ENCODE assay signal across 13 cellular contexts in genomic region chr4:149344436-149344835, GRCh38.
DNase-seq lines count a peak whose midpoint lies in the region; FAIRE-seq and TF ChIP-seq lines count a peak whose summit lies in the region.
"Had no signal": no experiment of that assay in that cellular context is flagged by ENCODE, and none has a peak within 500 bp of the region (broad histone marks: within the 10 kb centered on the region; RNA-seq: fewer than 3 reads in every experiment).

No MANE protein-coding gene starts in this region.

- CTCF ChIA-PET in BJ (lab: Yijun Ruan, JAX): no interaction called here

- no peak for FAIRE-seq in H54 (lab: Jason Lieb, UNC)
- FAIRE-seq: kidney had no signal

- H3K4me3 ChIP-seq in BJ (ENCODE audit: low read depth, low read length): no peak overlapping the region
- H3K4me3 ChIP-seq in choroid plexus epithelial cell (ENCODE audit: low read depth, low read length): no peak overlapping the region

- POLR2A ChIA-PET in BJ (lab: Charles Lee): no interaction called here

- no peaks in the 10 kb centered on the region for H3K27me3 ChIP-seq in BJ (ENCODE audit: control insufficient read depth, insufficient read depth, low read length)
- H3K27me3 ChIP-seq: BE2C had no signal

- no peak for TF ChIP-seq CTCF in BJ (IDR thresholded peaks at IDR 0.05; ENCODE audit: insufficient read depth, low read depth, low read length)
- TF ChIP-seq CTCF in choroid plexus epithelial cell (conservative IDR thresholded peaks at IDR 0.05; ENCODE audit: low read depth, low read length): no peak
- TF ChIP-seq CTCF in GM13977 (IDR thresholded peaks at IDR 0.05; ENCODE audit: extremely low read depth, insufficient read depth, missing control alignments): no peak

- no peaks in the 10 kb centered on the region for H3K36me3 ChIP-seq in BJ (ENCODE audit: control insufficient read depth, insufficient read depth, low read length)
- H3K36me3 ChIP-seq: BE2C had no signal

- intact Hi-C loops in cardiac septum (cut with DNase I): no loop called here

- DNase-seq in BJ (ENCODE audit: low read depth) (peak; percentile 5), M059J (ENCODE audit: low read depth) (peak; percentile 46), choroid plexus epithelial cell (ENCODE audit: low read depth) (peak; percentile 68), lung microvascular endothelial cell (ENCODE audit: low read depth in 2 of 2) (peak; percentile 6 to 49), H54 (ENCODE audit: insufficient read length, low spot score) (no peak), cardiac septum (ENCODE audit: low spot score) (no peak), GM13977 (ENCODE audit: low spot score) (no peak)
- DNase-seq in effector CD8-positive, alpha-beta T cell (lab: John Stamatoyannopoulos, UW): no peak
- DNase-seq: activated CD4-positive, alpha-beta T cell treated with anti-CD3 and anti-CD28 coated beads, Interleukin-2, amount 10 ng/mL, durations not matched to agents 24 days and 14 days; activated T-cell treated with anti-CD3 and anti-CD28 coated beads, Interleukin-2, amount 50 U/mL, for 72 hours; BE2C; kidney; SHP77 had no signal

- TF ChIP-seq POLR2A in H54 (IDR thresholded peaks at IDR 0.05; ENCODE audit: low read depth, low read length): no peak

- in situ Hi-C loops in GM13977 (cut with MboI; ENCODE audit: low pct_unique_long_range_greater_than_20kb, low sequenced_read_pairs, unreplicated experiment): no loop called here

Comparison
In these comparisons a context has a peak if more than half of its experiments do, and no peak if none do; other contexts are left out.
1. DNase-seq: peak in BJ (single experiment), M059J (single experiment), choroid plexus epithelial cell (single experiment) and lung microvascular endothelial cell (2 of 2); none in H54 (single experiment), cardiac septum (single experiment), effector CD8-positive, alpha-beta T cell (single experiment) and GM13977 (single experiment).